1 cellular context compared by ENCODE assay signal in genomic region chr7:44796504-44797328, GRCh38.
TF ChIP-seq lines count a peak whose summit lies in the region.

Gene PPIA, plus strand, starts transcription at chr7:44796681. Its CDS starts 44 bp downstream, at chr7:44796725.

TF ChIP-seq in K562, 482 proteins besides CTCF, POLR2A, EP300 and RAD21 (continued from another document and continues in another):
- TF ChIP-seq ZNF407 (IDR thresholded peaks at IDR 0.05; ENCODE audit: low read depth) = no peak
- TF ChIP-seq ZBTB5 (IDR thresholded peaks at IDR 0.05) = no peak
- TF ChIP-seq, protein P1, sequence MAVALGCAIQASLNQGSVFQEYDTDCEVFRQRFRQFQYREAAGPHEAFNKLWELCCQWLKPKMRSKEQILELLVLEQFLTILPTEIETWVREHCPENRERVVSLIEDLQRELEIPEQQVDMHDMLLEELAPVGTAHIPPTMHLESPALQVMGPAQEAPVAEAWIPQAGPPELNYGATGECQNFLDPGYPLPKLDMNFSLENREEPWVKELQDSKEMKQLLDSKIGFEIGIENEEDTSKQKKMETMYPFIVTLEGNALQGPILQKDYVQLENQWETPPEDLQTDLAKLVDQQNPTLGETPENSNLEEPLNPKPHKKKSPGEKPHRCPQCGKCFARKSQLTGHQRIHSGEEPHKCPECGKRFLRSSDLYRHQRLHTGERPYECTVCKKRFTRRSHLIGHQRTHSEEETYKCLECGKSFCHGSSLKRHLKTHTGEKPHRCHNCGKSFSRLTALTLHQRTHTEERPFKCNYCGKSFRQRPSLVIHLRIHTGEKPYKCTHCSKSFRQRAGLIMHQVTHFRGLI (CRISPR knock-in tag; IDR thresholded peaks at IDR 0.05) = no peak
- no peak for TF ChIP-seq BDP1 (IDR thresholded peaks at IDR 0.05; ENCODE audit: insufficient read depth, insufficient read length)
- TF ChIP-seq HMG20A (CRISPR knock-in tag; conservative IDR thresholded peaks at IDR 0.05) = no peak
- TF ChIP-seq STAG1 (CRISPR knock-in tag; IDR thresholded peaks at IDR 0.05; ENCODE audit: borderline replicate concordance) = no peak; the same call in 1 of the 2 replicates
- TF ChIP-seq TEAD2 (tag; IDR thresholded peaks at IDR 0.05) = no peak
- TF ChIP-seq RBM14 (IDR thresholded peaks at IDR 0.05; ENCODE audit: borderline replicate concordance, insufficient read depth, low read depth, low read length) = peak; percentile 92; the same call in 1 of the 2 replicates
- TF ChIP-seq STAT6 (CRISPR knock-in tag; IDR thresholded peaks at IDR 0.05) = 0 out of 2 replicates have a peak, but pooled peaks have one; percentile 97
- TF ChIP-seq FOXK1 (CRISPR knock-in tag; IDR thresholded peaks at IDR 0.05; ENCODE audit: borderline replicate concordance) = peak; percentile 21; the same call in 1 of the 2 replicates
- TF ChIP-seq HEY1 (CRISPR knock-in tag; IDR thresholded peaks at IDR 0.05; ENCODE audit: borderline replicate concordance) = no peak
- TF ChIP-seq DMBX1 (CRISPR knock-in tag; IDR thresholded peaks at IDR 0.05; ENCODE audit: borderline replicate concordance) = no peak
- TF ChIP-seq, protein P2, sequence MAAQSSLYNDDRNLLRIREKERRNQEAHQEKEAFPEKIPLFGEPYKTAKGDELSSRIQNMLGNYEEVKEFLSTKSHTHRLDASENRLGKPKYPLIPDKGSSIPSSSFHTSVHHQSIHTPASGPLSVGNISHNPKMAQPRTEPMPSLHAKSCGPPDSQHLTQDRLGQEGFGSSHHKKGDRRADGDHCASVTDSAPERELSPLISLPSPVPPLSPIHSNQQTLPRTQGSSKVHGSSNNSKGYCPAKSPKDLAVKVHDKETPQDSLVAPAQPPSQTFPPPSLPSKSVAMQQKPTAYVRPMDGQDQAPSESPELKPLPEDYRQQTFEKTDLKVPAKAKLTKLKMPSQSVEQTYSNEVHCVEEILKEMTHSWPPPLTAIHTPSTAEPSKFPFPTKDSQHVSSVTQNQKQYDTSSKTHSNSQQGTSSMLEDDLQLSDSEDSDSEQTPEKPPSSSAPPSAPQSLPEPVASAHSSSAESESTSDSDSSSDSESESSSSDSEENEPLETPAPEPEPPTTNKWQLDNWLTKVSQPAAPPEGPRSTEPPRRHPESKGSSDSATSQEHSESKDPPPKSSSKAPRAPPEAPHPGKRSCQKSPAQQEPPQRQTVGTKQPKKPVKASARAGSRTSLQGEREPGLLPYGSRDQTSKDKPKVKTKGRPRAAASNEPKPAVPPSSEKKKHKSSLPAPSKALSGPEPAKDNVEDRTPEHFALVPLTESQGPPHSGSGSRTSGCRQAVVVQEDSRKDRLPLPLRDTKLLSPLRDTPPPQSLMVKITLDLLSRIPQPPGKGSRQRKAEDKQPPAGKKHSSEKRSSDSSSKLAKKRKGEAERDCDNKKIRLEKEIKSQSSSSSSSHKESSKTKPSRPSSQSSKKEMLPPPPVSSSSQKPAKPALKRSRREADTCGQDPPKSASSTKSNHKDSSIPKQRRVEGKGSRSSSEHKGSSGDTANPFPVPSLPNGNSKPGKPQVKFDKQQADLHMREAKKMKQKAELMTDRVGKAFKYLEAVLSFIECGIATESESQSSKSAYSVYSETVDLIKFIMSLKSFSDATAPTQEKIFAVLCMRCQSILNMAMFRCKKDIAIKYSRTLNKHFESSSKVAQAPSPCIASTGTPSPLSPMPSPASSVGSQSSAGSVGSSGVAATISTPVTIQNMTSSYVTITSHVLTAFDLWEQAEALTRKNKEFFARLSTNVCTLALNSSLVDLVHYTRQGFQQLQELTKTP (IDR thresholded peaks at IDR 0.05; ENCODE audit: low read depth in 1 of 2, partially characterized antibody in 2 of 2) = no peak
- TF ChIP-seq, protein P3, sequence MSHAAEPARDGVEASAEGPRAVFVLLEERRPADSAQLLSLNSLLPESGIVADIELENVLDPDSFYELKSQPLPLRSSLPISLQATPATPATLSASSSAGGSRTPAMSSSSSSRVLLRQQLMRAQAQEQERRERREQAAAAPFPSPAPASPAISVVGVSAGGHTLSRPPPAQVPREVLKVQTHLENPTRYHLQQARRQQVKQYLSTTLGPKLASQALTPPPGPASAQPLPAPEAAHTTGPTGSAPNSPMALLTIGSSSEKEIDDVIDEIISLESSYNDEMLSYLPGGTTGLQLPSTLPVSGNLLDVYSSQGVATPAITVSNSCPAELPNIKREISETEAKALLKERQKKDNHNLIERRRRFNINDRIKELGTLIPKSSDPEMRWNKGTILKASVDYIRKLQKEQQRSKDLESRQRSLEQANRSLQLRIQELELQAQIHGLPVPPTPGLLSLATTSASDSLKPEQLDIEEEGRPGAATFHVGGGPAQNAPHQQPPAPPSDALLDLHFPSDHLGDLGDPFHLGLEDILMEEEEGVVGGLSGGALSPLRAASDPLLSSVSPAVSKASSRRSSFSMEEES (CRISPR knock-in tag; IDR thresholded peaks at IDR 0.05) = no peak
- TF ChIP-seq MAFF (IDR thresholded peaks at IDR 0.05; ENCODE audit: low read length) = no peak; the same call in 1 of the 2 replicates
- no peak for TF ChIP-seq ZNF311 (CRISPR knock-in tag; IDR thresholded peaks at IDR 0.05)
- TF ChIP-seq, protein P4, sequence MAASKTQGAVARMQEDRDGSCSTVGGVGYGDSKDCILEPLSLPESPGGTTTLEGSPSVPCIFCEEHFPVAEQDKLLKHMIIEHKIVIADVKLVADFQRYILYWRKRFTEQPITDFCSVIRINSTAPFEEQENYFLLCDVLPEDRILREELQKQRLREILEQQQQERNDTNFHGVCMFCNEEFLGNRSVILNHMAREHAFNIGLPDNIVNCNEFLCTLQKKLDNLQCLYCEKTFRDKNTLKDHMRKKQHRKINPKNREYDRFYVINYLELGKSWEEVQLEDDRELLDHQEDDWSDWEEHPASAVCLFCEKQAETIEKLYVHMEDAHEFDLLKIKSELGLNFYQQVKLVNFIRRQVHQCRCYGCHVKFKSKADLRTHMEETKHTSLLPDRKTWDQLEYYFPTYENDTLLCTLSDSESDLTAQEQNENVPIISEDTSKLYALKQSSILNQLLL (CRISPR knock-in tag; IDR thresholded peaks at IDR 0.05; ENCODE audit: borderline replicate concordance) = no peak
- no peak for TF ChIP-seq ZNF212 (CRISPR knock-in tag; IDR thresholded peaks at IDR 0.05)
- peak; percentile 65 for TF ChIP-seq SIN3B (IDR thresholded peaks at IDR 0.05; ENCODE audit: low read depth)
- TF ChIP-seq FOXA1 (IDR thresholded peaks at IDR 0.05; ENCODE audit: borderline replicate concordance) = no peak
- no peak for TF ChIP-seq SETDB1 (IDR thresholded peaks at IDR 0.05; ENCODE audit: low read length)
- peak; percentile 98 for TF ChIP-seq GTF2A2 (tag; IDR thresholded peaks at IDR 0.05)
- TF ChIP-seq NCOA4 (IDR thresholded peaks at IDR 0.05; ENCODE audit: partially characterized antibody) = no peak
- TF ChIP-seq MYBL2 (IDR thresholded peaks at IDR 0.05; ENCODE audit: low read depth) = no peak; the same call in 1 of the 2 replicates
- TF ChIP-seq MYBL2 (CRISPR knock-in tag; IDR thresholded peaks at IDR 0.05; ENCODE audit: borderline replicate concordance) = no peak
- no peak; a peak in 1 of 3 replicates for TF ChIP-seq CBX3 (IDR thresholded peaks at IDR 0.05; ENCODE audit: borderline replicate concordance in 1 of 2, low read length in 2 of 2)
- no peak for TF ChIP-seq TCFL5 (CRISPR knock-in tag; conservative IDR thresholded peaks at IDR 0.05)
- no peak for TF ChIP-seq NR2C1 (IDR thresholded peaks at IDR 0.05)
- no peak for TF ChIP-seq NR2C1 (tag; IDR thresholded peaks at IDR 0.05)
- no peak for TF ChIP-seq C11orf30 (IDR thresholded peaks at IDR 0.05; ENCODE audit: low read depth)
- TF ChIP-seq ZNF165 (CRISPR knock-in tag; IDR thresholded peaks at IDR 0.05; ENCODE audit: borderline replicate concordance) = no peak
- TF ChIP-seq, protein P5, sequence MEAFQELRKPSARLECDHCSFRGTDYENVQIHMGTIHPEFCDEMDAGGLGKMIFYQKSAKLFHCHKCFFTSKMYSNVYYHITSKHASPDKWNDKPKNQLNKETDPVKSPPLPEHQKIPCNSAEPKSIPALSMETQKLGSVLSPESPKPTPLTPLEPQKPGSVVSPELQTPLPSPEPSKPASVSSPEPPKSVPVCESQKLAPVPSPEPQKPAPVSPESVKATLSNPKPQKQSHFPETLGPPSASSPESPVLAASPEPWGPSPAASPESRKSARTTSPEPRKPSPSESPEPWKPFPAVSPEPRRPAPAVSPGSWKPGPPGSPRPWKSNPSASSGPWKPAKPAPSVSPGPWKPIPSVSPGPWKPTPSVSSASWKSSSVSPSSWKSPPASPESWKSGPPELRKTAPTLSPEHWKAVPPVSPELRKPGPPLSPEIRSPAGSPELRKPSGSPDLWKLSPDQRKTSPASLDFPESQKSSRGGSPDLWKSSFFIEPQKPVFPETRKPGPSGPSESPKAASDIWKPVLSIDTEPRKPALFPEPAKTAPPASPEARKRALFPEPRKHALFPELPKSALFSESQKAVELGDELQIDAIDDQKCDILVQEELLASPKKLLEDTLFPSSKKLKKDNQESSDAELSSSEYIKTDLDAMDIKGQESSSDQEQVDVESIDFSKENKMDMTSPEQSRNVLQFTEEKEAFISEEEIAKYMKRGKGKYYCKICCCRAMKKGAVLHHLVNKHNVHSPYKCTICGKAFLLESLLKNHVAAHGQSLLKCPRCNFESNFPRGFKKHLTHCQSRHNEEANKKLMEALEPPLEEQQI (IDR thresholded peaks at IDR 0.05) = no peak
